Comparison of ENCODE assay signal across 16 cellular contexts in genomic region chr5:74288038-74288437, GRCh38.
DNase-seq lines count a peak whose midpoint lies in the region; ATAC-seq and TF ChIP-seq lines count a peak whose summit lies in the region.
"Had no signal": no experiment of that assay in that cellular context is flagged by ENCODE, and none has a peak within 500 bp of the region (broad histone marks: within the 10 kb centered on the region; RNA-seq: fewer than 3 reads in every experiment).

No MANE protein-coding gene starts in this region.

- TF ChIP-seq POLR2A in gastrocnemius medialis (IDR thresholded peaks at IDR 0.05) (no peak), vagina (IDR thresholded peaks at IDR 0.05) (no peak)

- peak overlapping the region; percentile 24 for H3K27ac Mint-ChIP-seq in glutamatergic neuron (ENCODE audit: unreplicated experiment)

- H3K9me3 Mint-ChIP-seq in glutamatergic neuron (ENCODE audit: unreplicated experiment): peaks cover 10% of the 10 kb centered on the region

- H3K4me1 Mint-ChIP-seq in glutamatergic neuron (ENCODE audit: low read depth, unreplicated experiment): peaks cover 56% of the 10 kb centered on the region

- H3K27ac ChIP-seq in heart right ventricle (peak overlapping the region in 8 of 10 donors; percentile 21 to 77 (median 53)), gastrocnemius medialis (peak overlapping the region; percentile 75 to 89 (median 77)), vagina (peak overlapping the region; percentile 23)
- H3K27ac ChIP-seq: C4-2B had no signal

- H3K27me3 Mint-ChIP-seq in glutamatergic neuron (ENCODE audit: unreplicated experiment): peaks cover 2% of the 10 kb centered on the region

- H3K4me3 Mint-ChIP-seq in glutamatergic neuron (ENCODE audit: unreplicated experiment): no peak overlapping the region

- WGBS in heart right ventricle, 2 donors: 93 to 94% methylated on average over 4 of the region's 4 CpGs

- no peak overlapping the region for H3K4me3 ChIP-seq in heart right ventricle
- H3K4me3 ChIP-seq in gastrocnemius medialis: no peak overlapping the region
- H3K4me3 ChIP-seq in vagina: no peak overlapping the region

- H3K36me3 ChIP-seq in heart right ventricle: no peaks in the 10 kb centered on the region
- no peaks in the 10 kb centered on the region for H3K36me3 ChIP-seq in gastrocnemius medialis
- no peaks in the 10 kb centered on the region for H3K36me3 ChIP-seq in vagina

- no peak for TF ChIP-seq CTCF in heart right ventricle (IDR thresholded peaks at IDR 0.05)
- no peak for TF ChIP-seq CTCF in glutamatergic neuron (IDR thresholded peaks at IDR 0.05; ENCODE audit: partially characterized antibody, unreplicated experiment)
- TF ChIP-seq CTCF in gastrocnemius medialis (IDR thresholded peaks at IDR 0.05 in 4 of 5, conservative IDR thresholded peaks at IDR 0.05 in 1 of 5): no peak
- no peak for TF ChIP-seq CTCF in vagina (IDR thresholded peaks at IDR 0.05)

- H3K36me3 Mint-ChIP-seq in glutamatergic neuron (ENCODE audit: unreplicated experiment): no peaks in the 10 kb centered on the region

- DNase-seq in heart right ventricle (no peak), left cardiac atrium (no peak), glutamatergic neuron (no peak), gastrocnemius medialis (no peak), vagina (ENCODE audit: extremely low spot score in 2 of 2) (no peak), NCI-H2107 treated with DMSO at 0.1 percent for 48 hours (lab: John Stamatoyannopoulos, UW; ENCODE audit: unreplicated experiment) (no peak)
- DNase-seq in stimulated activated CD8-positive, alpha-beta memory T cell treated with anti-CD3 and anti-CD28 coated beads, Interleukin-4, amount 100 ng/mL, for 48 hours: no peak
- DNase-seq: COR-L47, DMS53, Karpas-422, NCI-H1417, NCI-H1930, NCI-H2171 treated with DMSO at 0.1 percent for 48 hours, NCI-H510A had no signal

- intact Hi-C loops in heart right ventricle (cut with DNase I) (loop anchor here in 2 of 10 donors (5.0 to 10.0 kb wide), 2 partner anchors 354 to 357 kb away; partner anchors contain the start of gene ENC1 (in 2 of the 2)), left cardiac atrium (cut with DNase I) (no loop called here), gastrocnemius medialis (cut with DNase I; ENCODE audit: low total_unique reads) (loop anchor here (2.0 to 5.0 kb wide), 2 partner anchors 39 to 353 kb away; partner anchors contain the start of gene ENC1), vagina (cut with DNase I) (no loop called here)

- H3K9me3 ChIP-seq in heart right ventricle: no peaks in the 10 kb centered on the region
- no peaks in the 10 kb centered on the region for H3K9me3 ChIP-seq in gastrocnemius medialis
- no peaks in the 10 kb centered on the region for H3K9me3 ChIP-seq in vagina

- in situ Hi-C loops in gastrocnemius medialis (cut with MboI; ENCODE audit: low sequenced_read_pairs in 4 of 4): loop anchor here in 1 of 4 donors (25.0 kb wide), 1 partner anchor 349 kb away; the partner anchor contains the start of gene ENC1

- peaks cover 0 to 23% (median 10%) of the 10 kb centered on the region in 9 donors for H3K4me1 ChIP-seq in heart right ventricle
- peaks cover 36 to 64% of the 10 kb centered on the region in 2 donors for H3K4me1 ChIP-seq in gastrocnemius medialis
- H3K4me1 ChIP-seq in vagina: peaks cover 16% of the 10 kb centered on the region

- H3K27me3 ChIP-seq in heart right ventricle: no peaks in the 10 kb centered on the region
- H3K27me3 ChIP-seq in gastrocnemius medialis: no peaks in the 10 kb centered on the region
- no peaks in the 10 kb centered on the region for H3K27me3 ChIP-seq in vagina

- no peak for ATAC-seq in heart right ventricle
- ATAC-seq in left cardiac atrium: no peak
- no peak for ATAC-seq in gastrocnemius medialis
- no peak for ATAC-seq in GM21717 (IDR thresholded peaks at IDR 0.05; ENCODE audit: unreplicated experiment)

Comparison
In these comparisons a context has a peak if more than half of its experiments do, and no peak if none do; other contexts are left out.
1. H3K27ac ChIP-seq: peak in every context shown above with its lines; median percentile 77 in gastrocnemius medialis; 53 in heart right ventricle; 23 in vagina.